8 cellular contexts compared by ENCODE assay signal in the genomic region with DNA sequence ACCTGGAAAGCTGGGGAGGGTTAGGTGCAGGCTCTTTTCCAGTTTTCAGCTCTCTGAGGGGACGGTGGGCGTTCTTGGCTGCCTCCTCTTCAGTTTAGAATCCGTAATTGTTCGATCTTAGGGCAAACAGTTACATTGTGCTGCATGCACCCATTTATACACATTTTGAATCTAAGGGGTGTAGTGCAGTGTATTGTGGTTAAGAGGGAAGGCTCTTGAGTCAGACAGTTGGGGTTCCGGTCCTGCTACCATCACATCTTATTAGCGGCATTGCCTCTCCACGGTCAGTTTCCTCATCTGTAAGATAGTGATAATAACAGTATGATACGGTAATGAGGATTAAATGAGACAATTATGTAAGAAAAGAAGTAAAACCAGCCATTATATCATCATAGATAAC. TPM values are rescaled to one million over a fixed set of nuclear protein-coding genes. Genes with fewer than 3 reads are reported as not detected.
DNase-seq lines count a peak whose midpoint lies in the region; ATAC-seq and TF ChIP-seq lines count a peak whose summit lies in the region.

No MANE protein-coding gene starts in this region.

- peaks cover 46% of the 10 kb centered on the region for H3K36me3 Mint-ChIP-seq in activated CD4-positive, alpha-beta T cell treated with anti-CD3 and anti-CD28 coated beads for 36 hours (ENCODE audit: low read depth)

- H3K4me1 ChIP-seq in iPS-15b (ENCODE audit: control insufficient read depth, insufficient read depth, low read length) = peaks cover 4% of the 10 kb centered on the region
- H3K4me1 ChIP-seq in stomach smooth muscle (ENCODE audit: control insufficient read depth, insufficient read depth, low read length) = peaks cover 28% of the 10 kb centered on the region

- peak overlapping the region; percentile 41 for H3K27ac ChIP-seq in stomach smooth muscle (ENCODE audit: low read length)

- H3K9me3 Mint-ChIP-seq in activated CD4-positive, alpha-beta T cell treated with anti-CD3 and anti-CD28 coated beads for 36 hours (ENCODE audit: low read depth) = no peaks in the 10 kb centered on the region

- H3K4me3 ChIP-seq in WI38 (ENCODE audit: low read depth, low read length) (peak overlapping the region; percentile 67), iPS-15b (ENCODE audit: low read depth, low read length) (peak overlapping the region; percentile 90), stomach smooth muscle (ENCODE audit: low read length in 2 of 2) (peak overlapping the region; percentile 86 to 99)

- no peak for TF ChIP-seq CTCF in WI38 (IDR thresholded peaks at IDR 0.05; ENCODE audit: low read depth, low read length)

- ATAC-seq in activated CD4-positive, alpha-beta T cell treated with anti-CD3 and anti-CD28 coated beads for 36 hours = peak; percentile 17
- ATAC-seq in HG02642 (IDR thresholded peaks at IDR 0.05; ENCODE audit: poor library complexity, unreplicated experiment) = no peak

- no peaks in the 10 kb centered on the region for H3K27me3 ChIP-seq in iPS-15b (ENCODE audit: control insufficient read depth, insufficient read depth, low read length)
- H3K27me3 ChIP-seq in stomach smooth muscle (ENCODE audit: control insufficient read depth in 1 of 2, insufficient read depth in 2 of 2, low read length in 2 of 2) = no peaks in the 10 kb centered on the region

- POLR2A ChIA-PET in activated CD4-positive, alpha-beta T cell treated with anti-CD3 and anti-CD28 coated beads for 36 hours (lab: Charles Lee) = interaction anchor here (0.6 to 1.5 kb wide), 2 partner anchors 9 to 11 kb away, joined by 3 to 9 read pairs; no protein-coding TSS in a partner anchor

- DNase-seq in activated CD4-positive, alpha-beta T cell treated with anti-CD3 and anti-CD28 coated beads for 36 hours = peak; percentile 27
- DNase-seq in activated CD4-positive, alpha-beta T cell treated with anti-CD3 and anti-CD28 coated beads, Interleukin-2, amount 50 U/mL, for 1 hour = no peak
- DNase-seq in NCI-H187 treated with DMSO at 0.1 percent for 48 hours (lab: John Stamatoyannopoulos, UW) = no peak
- DNase-seq in DMS153 treated with DMSO at 0.1 percent for 48 hours (lab: John Stamatoyannopoulos, UW; ENCODE audit: unreplicated experiment) = no peak

- H3K9me3 ChIP-seq in iPS-15b (ENCODE audit: control insufficient read depth, insufficient read depth, low read length) (no peaks in the 10 kb centered on the region), stomach smooth muscle (ENCODE audit: control insufficient read depth in 2 of 2, low read length in 2 of 2) (no peaks in the 10 kb centered on the region)

- H3K9ac ChIP-seq in iPS-15b (ENCODE audit: low read depth, low read length) (peak overlapping the region; percentile 79), stomach smooth muscle (ENCODE audit: low read length in 2 of 2) (peak overlapping the region; percentile 84 to 91)

- peaks cover 31% of the 10 kb centered on the region for H3K36me3 ChIP-seq in iPS-15b (ENCODE audit: control insufficient read depth, insufficient read depth, low read length)
- H3K36me3 ChIP-seq in stomach smooth muscle (ENCODE audit: control insufficient read depth in 2 of 2, insufficient read depth in 2 of 2, low read length in 2 of 2) = peaks cover 16 to 29% of the 10 kb centered on the region in 2 donors

- peaks cover 49% of the 10 kb centered on the region for H3K4me1 Mint-ChIP-seq in activated CD4-positive, alpha-beta T cell treated with anti-CD3 and anti-CD28 coated beads for 36 hours

- no peaks in the 10 kb centered on the region for H3K27me3 Mint-ChIP-seq in activated CD4-positive, alpha-beta T cell treated with anti-CD3 and anti-CD28 coated beads for 36 hours

- H3K4me3 Mint-ChIP-seq in activated CD4-positive, alpha-beta T cell treated with anti-CD3 and anti-CD28 coated beads for 36 hours = peak overlapping the region; percentile 97

- H3K27ac Mint-ChIP-seq in activated CD4-positive, alpha-beta T cell treated with anti-CD3 and anti-CD28 coated beads for 36 hours = peak overlapping the region; percentile 98

- CTCF ChIA-PET in activated CD4-positive, alpha-beta T cell treated with anti-CD3 and anti-CD28 coated beads for 36 hours (lab: Charles Lee) = interaction anchor here (0.6 to 3.3 kb wide), 8 partner anchors 10 to 234 kb away, joined by 3 to 35 read pairs (median 3); no protein-coding TSS in a partner anchor

- intact Hi-C loops in activated CD4-positive, alpha-beta T cell treated with anti-CD3 and anti-CD28 coated beads for 36 hours (cut with DNase I, micrococcal nuclease) = loop anchor here (5.0 kb wide), 2 partner anchors 353 to 678 kb away; no protein-coding TSS in a partner anchor

RNA-seq across cellular contexts. Expression of a gene that starts 0.6 kb away (rescaled TPM):
- total RNA-seq in activated CD4-positive, alpha-beta T cell treated with anti-CD3 and anti-CD28 coated beads for 36 hours = 10 to 100 TPM; 67.9 to 86.0 TPM

RNA-seq across cellular contexts. Expression of a gene that starts 29.8 kb away (rescaled TPM):
- total RNA-seq in activated CD4-positive, alpha-beta T cell treated with anti-CD3 and anti-CD28 coated beads for 36 hours = under 1 TPM in 1 of 2 experiments, not detected in 1; 0.09 TPM
